ENCODE assay signal across 2 cellular contexts in genomic region chr10:22832198-22832597, GRCh38.
A peak's percentile ranks its signal among the peaks of the same experiment; 100 is the strongest.
TF ChIP-seq lines count a peak whose summit lies in the region.

No MANE protein-coding gene starts in this region.

TF ChIP-seq in HEK293, 187 proteins besides CTCF, POLR2A, EP300 and RAD21 (continued from another document):
- TF ChIP-seq ZNF26 (tag by site-specific recombination; IDR thresholded peaks at IDR 0.05) (no peak), ZNF664 (tag by site-specific recombination; IDR thresholded peaks at IDR 0.05) (peak; percentile 45; the same call in 1 of the 2 replicates)

TF ChIP-seq in K562, 482 proteins besides CTCF, POLR2A, EP300 and RAD21 (continued from another document):
- TF ChIP-seq PBX2 (CRISPR knock-in tag; IDR thresholded peaks at IDR 0.05; ENCODE audit: low read depth): no peak
- 0 out of 2 replicates have a peak, but pooled peaks have one; percentile 14 for TF ChIP-seq PBX2 (tag; conservative IDR thresholded peaks at IDR 0.05; ENCODE audit: low read depth)
- TF ChIP-seq ZNF316 (IDR thresholded peaks at IDR 0.05): no peak
- TF ChIP-seq LARP7 (IDR thresholded peaks at IDR 0.05): no peak
- no peak for TF ChIP-seq USF1 (CRISPR knock-in tag; IDR thresholded peaks at IDR 0.05)
- no peak for TF ChIP-seq RHOXF2B (CRISPR knock-in tag; conservative IDR thresholded peaks at IDR 0.05)
